Comparison of ENCODE assay signal across 1 cellular context in genomic region chr5:141521244-141521781, GRCh38.
TF ChIP-seq lines count a peak whose summit lies in the region.

No MANE protein-coding gene starts in this region.

TF ChIP-seq in K562, 482 proteins besides CTCF, POLR2A, EP300 and RAD21 (continued from another document and continues in another):
- TF ChIP-seq MLX (CRISPR knock-in tag; conservative IDR thresholded peaks at IDR 0.05) (no peak), ZFP30 (CRISPR knock-in tag; IDR thresholded peaks at IDR 0.05; ENCODE audit: borderline replicate concordance) (no peak), KHSRP (IDR thresholded peaks at IDR 0.05) (no peak), ATF3 (IDR thresholded peaks at IDR 0.05) (peak; percentile 94), ATF3 (CRISPR knock-in tag; conservative IDR thresholded peaks at IDR 0.05) (0 out of 2 replicates have a peak, but pooled peaks have one; percentile 41), RCOR1 (IDR thresholded peaks at IDR 0.05; ENCODE audit: borderline replicate concordance in 1 of 2, low read depth in 2 of 2, low read length in 2 of 2) (no peak; a peak in 1 of 4 replicates), EP400 (IDR thresholded peaks at IDR 0.05) (no peak), NUFIP1 (IDR thresholded peaks at IDR 0.05; ENCODE audit: partially characterized antibody) (no peak), TEAD4 (IDR thresholded peaks at IDR 0.05; ENCODE audit: low read length) (0 out of 2 replicates have a peak, but pooled peaks have one; percentile 30), TEAD4 (CRISPR knock-in tag; IDR thresholded peaks at IDR 0.05; ENCODE audit: borderline replicate concordance) (no peak), FOS (IDR thresholded peaks at IDR 0.05; ENCODE audit: extremely low read depth, insufficient read length) (peak; percentile 32), BMI1 (IDR thresholded peaks at IDR 0.05; ENCODE audit: low read length) (no peak), ESRRA (IDR thresholded peaks at IDR 0.05; ENCODE audit: borderline replicate concordance, low read depth) (no peak; the same call in 1 of the 2 replicates), HMG20A (CRISPR knock-in tag; conservative IDR thresholded peaks at IDR 0.05) (no peak), DIDO1 (tag; IDR thresholded peaks at IDR 0.05; ENCODE audit: low read depth) (no peak), GATAD2A (IDR thresholded peaks at IDR 0.05) (no peak), LCOR (CRISPR knock-in tag; IDR thresholded peaks at IDR 0.05) (no peak), ZNF318 (IDR thresholded peaks at IDR 0.05; ENCODE audit: borderline replicate concordance in 1 of 2, low read depth in 1 of 2) (peak in 1 of 2 experiments; percentile 62; a peak in 1 of 4 replicates), STAT5B (CRISPR knock-in tag; IDR thresholded peaks at IDR 0.05) (no peak), ZNF277 (CRISPR knock-in tag; IDR thresholded peaks at IDR 0.05; ENCODE audit: borderline replicate concordance) (no peak), CLOCK (CRISPR knock-in tag; IDR thresholded peaks at IDR 0.05; ENCODE audit: borderline replicate concordance) (no peak), NR2C1 (IDR thresholded peaks at IDR 0.05) (no peak), NR2C1 (tag; IDR thresholded peaks at IDR 0.05) (no peak), E4F1 (CRISPR knock-in tag; IDR thresholded peaks at IDR 0.05; ENCODE audit: borderline replicate concordance) (no peak), UBTF (IDR thresholded peaks at IDR 0.05; ENCODE audit: borderline replicate concordance in 1 of 2, low read depth in 2 of 2, low read length in 2 of 2) (no peak), ZNF24 (IDR thresholded peaks at IDR 0.05) (no peak; the same call in 1 of the 2 replicates), POLR2AphosphoS5 (IDR thresholded peaks at IDR 0.05; ENCODE audit: control insufficient read depth, insufficient read depth, low read depth, low read length) (no peak), CTCFL (IDR thresholded peaks at IDR 0.05; ENCODE audit: borderline replicate concordance, insufficient read depth, low read depth, low read length, poor library complexity, severe bottlenecking) (no peak), CSDE1 (IDR thresholded peaks at IDR 0.05) (no peak), ILF3 (IDR thresholded peaks at IDR 0.05; ENCODE audit: borderline replicate concordance) (no peak), ZNF583 (CRISPR knock-in tag; IDR thresholded peaks at IDR 0.05) (no peak), HDAC3 (IDR thresholded peaks at IDR 0.05; ENCODE audit: borderline replicate concordance, partially characterized antibody) (no peak), BACH1 (tag; IDR thresholded peaks at IDR 0.05) (no peak), RBM17 (IDR thresholded peaks at IDR 0.05; ENCODE audit: borderline replicate concordance, low read depth, low read length) (no peak), THAP12 (CRISPR knock-in tag; IDR thresholded peaks at IDR 0.05) (no peak)
